22 cellular contexts compared by ENCODE assay signal in the genomic region with DNA sequence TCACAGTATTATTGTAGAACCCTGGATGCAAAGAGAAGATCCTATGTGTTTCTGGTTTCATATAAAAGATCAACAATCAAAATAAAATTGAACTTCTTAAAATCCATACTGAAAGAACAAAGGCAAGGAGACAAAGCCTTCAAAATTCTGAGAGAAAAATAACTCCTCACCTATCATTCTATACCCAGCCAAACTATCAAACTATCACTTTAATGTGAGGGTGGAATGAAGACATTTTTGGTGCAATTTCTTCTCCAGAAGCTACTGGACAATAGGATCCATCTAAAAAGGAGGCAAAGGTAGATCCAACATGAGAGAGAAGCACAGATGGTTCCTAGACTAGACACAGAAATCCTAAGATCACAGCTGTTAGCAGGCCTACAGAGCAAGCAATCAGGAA.
DNase-seq lines count a peak whose midpoint lies in the region; ATAC-seq, FAIRE-seq and TF ChIP-seq lines count a peak whose summit lies in the region.
"Had no signal": no experiment of that assay in that cellular context is flagged by ENCODE, and none has a peak within 500 bp of the region (broad histone marks: within the 10 kb centered on the region; RNA-seq: fewer than 3 reads in every experiment).

No MANE protein-coding gene starts in this region.

- no peak overlapping the region for H3K9ac ChIP-seq in K562 (ENCODE audit: insufficient read depth in 1 of 2, low read depth in 2 of 2, low read length in 2 of 2)
- H3K9ac ChIP-seq: BLaER1 had no signal

- H3K27me3 ChIP-seq in K562 (ENCODE audit: control insufficient read depth in 2 of 2, insufficient read depth in 2 of 2, low read length in 2 of 2), result no peaks in the 10 kb centered on the region; a peak in 1 of 5 replicates
- H3K27me3 ChIP-seq in osteoblast (ENCODE audit: insufficient read depth, low read length), result no peaks in the 10 kb centered on the region
- no peaks in the 10 kb centered on the region for H3K27me3 ChIP-seq in esophagus squamous epithelium
- H3K27me3 ChIP-seq: BE2C, BLaER1 had no signal

- no peak overlapping the region for H2AFZ ChIP-seq in OCI-LY7 (ENCODE audit: low read length)
- H2AFZ ChIP-seq in K562 (ENCODE audit: low read depth, low read length), result no peak overlapping the region
- H2AFZ ChIP-seq in osteoblast (ENCODE audit: low read length), result no peak overlapping the region

- no peak overlapping the region for H3K27ac ChIP-seq in OCI-LY7 (ENCODE audit: low read depth, low read length, poor library complexity, severe bottlenecking)
- H3K27ac ChIP-seq in K562 (ENCODE audit: extremely low read depth, low read depth, low read length), result no peak overlapping the region
- H3K27ac ChIP-seq in osteoblast (ENCODE audit: low read depth, low read length), result no peak overlapping the region
- H3K27ac ChIP-seq in esophagus squamous epithelium, result no peak overlapping the region
- H3K27ac ChIP-seq: BLaER1 had no signal

- no peak for TF ChIP-seq EP300 in K562 (IDR thresholded peaks at IDR 0.05; ENCODE audit: low read length)

- DNase-seq in OCI-LY7 (ENCODE audit: low spot score), result peak; percentile 8
- peak in 2 of 4 experiments; percentile 16 to 17 for DNase-seq in K562 (ENCODE audit: extremely low read depth in 1 of 4, low spot score in 3 of 4)
- peak; percentile 22 for DNase-seq in osteoblast (ENCODE audit: insufficient read length, low spot score, missing footprints)
- DNase-seq in esophagus squamous epithelium (lab: John Stamatoyannopoulos, UW), result no peak
- DNase-seq in DMS53 (lab: John Stamatoyannopoulos, UW), result no peak
- DNase-seq: 8988T; ACHN; BE2C; C1 segment of cervical spinal cord; CD4-positive, alpha-beta memory T cell; CD4-positive, CD25-positive, alpha-beta regulatory T cell; CD8-positive, alpha-beta memory T cell; COR-L47; DMS 273 treated with DMSO at 0.1 percent for 48 hours; DMS153; DMS79 treated with DMSO at 0.1 percent for 48 hours; GF-D8 had no signal

- H3K36me3 ChIP-seq in OCI-LY7 (ENCODE audit: insufficient read depth, low read length) (no peaks in the 10 kb centered on the region; the same call in 1 of the 2 replicates), K562 (ENCODE audit: control insufficient read depth, insufficient read depth, low read length) (0 out of 3 replicates have a peak, but pooled peaks cover 2% of the 10 kb centered on the region), osteoblast (ENCODE audit: insufficient read depth, low read length) (no peaks in the 10 kb centered on the region), esophagus squamous epithelium (peaks cover 0 to 41% (median 0%) of the 10 kb centered on the region in 3 donors)
- H3K36me3 ChIP-seq: BE2C had no signal

- ATAC-seq in K562, result no peak

- H3K79me2 ChIP-seq in OCI-LY7 (ENCODE audit: insufficient read depth, low read depth, low read length) (no peaks in the 10 kb centered on the region), K562 (ENCODE audit: control insufficient read depth, insufficient read depth, low read length) (no peaks in the 10 kb centered on the region), osteoblast (ENCODE audit: insufficient read depth, low read length) (no peaks in the 10 kb centered on the region)

- H3K9me3 ChIP-seq in OCI-LY7 (ENCODE audit: low read length), result peaks cover 16% of the 10 kb centered on the region
- peaks cover 6% of the 10 kb centered on the region for H3K9me3 ChIP-seq in K562 (replicated peaks; ENCODE audit: control insufficient read depth, insufficient read depth, low read depth, low read length)
- H3K9me3 ChIP-seq in osteoblast (ENCODE audit: low read depth, low read length), result no peaks in the 10 kb centered on the region
- H3K9me3 ChIP-seq in esophagus squamous epithelium, result peaks cover 0 to 14% (median 9%) of the 10 kb centered on the region in 3 donors
- H3K9me3 ChIP-seq: BE2C had no signal

- no peaks in the 10 kb centered on the region for H3K9me1 ChIP-seq in K562 (ENCODE audit: control insufficient read depth, insufficient read depth, low read length)

- TF ChIP-seq POLR2A in K562 (conservative IDR thresholded peaks at IDR 0.05) (no peak), esophagus squamous epithelium (IDR thresholded peaks at IDR 0.05) (no peak)

- H3K4me2 ChIP-seq in OCI-LY7 (ENCODE audit: low read length), result no peak overlapping the region
- no peak overlapping the region for H3K4me2 ChIP-seq in K562 (ENCODE audit: insufficient read depth, low read length)
- H3K4me2 ChIP-seq in osteoblast (ENCODE audit: insufficient read depth, low read length), result no peak overlapping the region
- H3K4me2 ChIP-seq: BLaER1 had no signal

- H3K4me1 ChIP-seq in OCI-LY7 (ENCODE audit: insufficient read depth, low read length, poor library complexity, severe bottlenecking), result no peaks in the 10 kb centered on the region
- peaks cover 0 to 4% of the 10 kb centered on the region in 2 experiments; a peak in 1 of 5 replicates for H3K4me1 ChIP-seq in K562 (replicated peaks in 1 of 2; ENCODE audit: control insufficient read depth in 2 of 2, insufficient read depth in 2 of 2, low read length in 2 of 2)
- peaks cover 21% of the 10 kb centered on the region for H3K4me1 ChIP-seq in osteoblast (ENCODE audit: insufficient read depth, low read length)
- H3K4me1 ChIP-seq in esophagus squamous epithelium, result peaks cover 0 to 4% (median 0%) of the 10 kb centered on the region in 3 donors
- H3K4me1 ChIP-seq: BE2C had no signal

- BruUV-seq in OCI-LY7 (replicated peaks; lab: Mats Ljungman, UMichigan) (no TSS peak), K562 (replicated peaks; lab: Mats Ljungman, UMichigan) (no TSS peak)

- FAIRE-seq in K562 (lab: Jason Lieb, UNC), result no peak
- FAIRE-seq: A204.1, G401.6, GM12891, GM19239 had no signal

- TF ChIP-seq RAD21 in K562 (CRISPR knock-in tag; conservative IDR thresholded peaks at IDR 0.05 in 1 of 2, IDR thresholded peaks at IDR 0.05 in 1 of 2), result no peak

- in situ Hi-C loops in K562 (cut with MboI), result no loop called here

- H3K9me2 ChIP-seq in OCI-LY7 (ENCODE audit: insufficient read depth, low read length), result no peaks in the 10 kb centered on the region

- H3K4me3 ChIP-seq in OCI-LY7 (ENCODE audit: low read depth, low read length, poor library complexity, severe bottlenecking), result no peak overlapping the region
- H3K4me3 ChIP-seq in K562, result no peak overlapping the region
- H3K4me3 ChIP-seq in osteoblast (ENCODE audit: insufficient read depth, low read length), result no peak overlapping the region
- H3K4me3 ChIP-seq in esophagus squamous epithelium, result no peak overlapping the region
- H3K4me3 ChIP-seq: BLaER1 had no signal

- TF ChIP-seq CTCF in OCI-LY7 (conservative IDR thresholded peaks at IDR 0.05; ENCODE audit: low read length) (no peak), K562 (IDR thresholded peaks at IDR 0.05 in 2 of 3, conservative IDR thresholded peaks at IDR 0.05 in 1 of 3; ENCODE audit: insufficient read depth in 2 of 3, low read depth in 1 of 3, low read length in 3 of 3) (no peak), osteoblast (IDR thresholded peaks at IDR 0.05; ENCODE audit: extremely low read depth, low read depth, low read length) (no peak), esophagus squamous epithelium (IDR thresholded peaks at IDR 0.05) (no peak)

- intact Hi-C loops in OCI-LY7 (cut with micrococcal nuclease; ENCODE audit: unreplicated experiment) (no loop called here), K562 (cut with micrococcal nuclease) (no loop called here), esophagus squamous epithelium (cut with DNase I) (no loop called here)

- CTCF ChIA-PET in OCI-LY7 (lab: Charles Lee; ENCODE audit: unreplicated experiment), result no interaction called here
- CTCF ChIA-PET in K562 (lab: Yijun Ruan, JAX; ENCODE audit: low intra/inter-chr PET ratio), result no interaction called here

- POLR2A ChIA-PET in OCI-LY7 (lab: Charles Lee), result interaction anchor here (0.7 kb wide), 1 partner anchor 33 kb away, joined by 6 read pairs; no protein-coding TSS in a partner anchor
- POLR2A ChIA-PET in K562 (lab: Yijun Ruan, JAX), result no interaction called here

- H4K20me1 ChIP-seq in OCI-LY7 (ENCODE audit: insufficient read depth, low read length) (no peaks in the 10 kb centered on the region), K562 (replicated peaks; ENCODE audit: control insufficient read depth, insufficient read depth, low read length) (no peaks in the 10 kb centered on the region), osteoblast (ENCODE audit: insufficient read depth, low read length) (no peaks in the 10 kb centered on the region)
- H4K20me1 ChIP-seq: BLaER1 had no signal

TF ChIP-seq in K562, 482 proteins besides CTCF, POLR2A, EP300 and RAD21:
- TF ChIP-seq TEAD1 (CRISPR knock-in tag; IDR thresholded peaks at IDR 0.05) (no peak), ZFP1 (CRISPR knock-in tag; IDR thresholded peaks at IDR 0.05) (peak; percentile 95), TRIM28 (IDR thresholded peaks at IDR 0.05) (0 out of 2 replicates have a peak, but pooled peaks have one; percentile 41), CC2D1A (IDR thresholded peaks at IDR 0.05) (no peak), JUND (IDR thresholded peaks at IDR 0.05; ENCODE audit: borderline replicate concordance, low read depth, low read length) (no peak), JUND (tag; IDR thresholded peaks at IDR 0.05; ENCODE audit: borderline replicate concordance, low read depth, low read length) (no peak), ZNF444 (CRISPR knock-in tag; IDR thresholded peaks at IDR 0.05) (no peak), HNRNPK (IDR thresholded peaks at IDR 0.05; ENCODE audit: low read depth, low read length, poor library complexity, severe bottlenecking) (no peak), ARID1B (IDR thresholded peaks at IDR 0.05) (no peak)

Comparison
In these comparisons a context has a peak if more than half of its experiments do, and no peak if none do; other contexts are left out.
1. DNase-seq: peak in OCI-LY7 (single experiment) and osteoblast (single experiment); none in esophagus squamous epithelium (single experiment) and DMS53 (single experiment).